ENCODE assay signal across 8 cellular contexts in genomic region chr20:38674178-38675133, GRCh38. TPM values are rescaled to one million over a fixed set of nuclear protein-coding genes. Genes with fewer than 3 reads are reported as not detected.
DNase-seq lines count a peak whose midpoint lies in the region; ATAC-seq and TF ChIP-seq lines count a peak whose summit lies in the region.

No MANE protein-coding gene starts in this region.

- peak overlapping the region; percentile 18 for H3K27ac Mint-ChIP-seq in nephron progenitor cell

- peak overlapping the region; percentile 52 to 65 (median 54) for H3K4me3 ChIP-seq in fibroblast of lung (replicated peaks in 1 of 4; ENCODE audit: control extremely low read depth in 1 of 4, insufficient read depth in 1 of 4, low read depth in 3 of 4, low read length in 4 of 4)

- H3K9me3 Mint-ChIP-seq in nephron progenitor cell: peaks cover 3% of the 10 kb centered on the region

- H3K79me2 ChIP-seq in fibroblast of lung (ENCODE audit: control insufficient read depth, insufficient read depth, low read length): no peaks in the 10 kb centered on the region

- DNase-seq in ACHN (peak; percentile 12), NCI-H446 (lab: John Stamatoyannopoulos, UW) (peak; percentile 27 to 68), fibroblast of lung (ENCODE audit: low read depth in 2 of 2) (peak; percentile 49 to 53), nephron progenitor cell (peak; percentile 95)
- DNase-seq in activated T-cell treated with anti-CD3 and anti-CD28 coated beads, Interleukin-2, amount 50 U/mL, for 48 hours: peak; percentile 73 to 78
- peak; percentile 67 for DNase-seq in stimulated activated naive CD8-positive, alpha-beta T cell treated with anti-CD3 and anti-CD28 coated beads, Interleukin-15, Interleukin-2, amounts not matched to agents 100 U/mL and 50 U/mL, for 24 hours

- H3K36me3 ChIP-seq in fibroblast of lung (ENCODE audit: control insufficient read depth, insufficient read depth, low read length): no peaks in the 10 kb centered on the region

- H4K20me1 ChIP-seq in fibroblast of lung (ENCODE audit: control insufficient read depth, extremely low read depth, insufficient read depth, low read length): no peaks in the 10 kb centered on the region

- H3K27me3 ChIP-seq in fibroblast of lung (ENCODE audit: control insufficient read depth, insufficient read depth, low read length): peaks cover 8% of the 10 kb centered on the region

- H3K9me3 ChIP-seq in fibroblast of lung (ENCODE audit: control insufficient read depth, insufficient read depth, low read depth, low read length): no peaks in the 10 kb centered on the region

- peaks cover 92% of the 10 kb centered on the region for H3K27me3 Mint-ChIP-seq in nephron progenitor cell (ENCODE audit: low read depth, poor library complexity)

- H3K4me2 ChIP-seq in fibroblast of lung (ENCODE audit: extremely low read depth, insufficient read depth, low read length): peak overlapping the region; percentile 93

- in situ Hi-C loops in ACHN (cut with HindIII; ENCODE audit: low pct_ligation_motif_present, low pct_unique_long_range_greater_than_20kb, low sequenced_read_pairs): no loop called here

- H3K36me3 Mint-ChIP-seq in nephron progenitor cell (ENCODE audit: low read depth): no peaks in the 10 kb centered on the region

- H3K4me3 Mint-ChIP-seq in nephron progenitor cell: peak overlapping the region; percentile 89

- ATAC-seq in GM19351 (IDR thresholded peaks at IDR 0.05; ENCODE audit: unreplicated experiment): peak; percentile 81
- ATAC-seq in stimulated activated naive CD8-positive, alpha-beta T cell treated with anti-CD3 and anti-CD28 coated beads, Interleukin-15, Interleukin-2, amounts not matched to agents 100 U/mL and 50 U/mL, for 24 hours: peak; percentile 55
- no peak for ATAC-seq in GM21717 (IDR thresholded peaks at IDR 0.05; ENCODE audit: unreplicated experiment)

- no peak overlapping the region for H3K27ac ChIP-seq in fibroblast of lung (ENCODE audit: insufficient read depth, low read length)

- TF ChIP-seq CTCF in fibroblast of lung (conservative IDR thresholded peaks at IDR 0.05 in 1 of 2, IDR thresholded peaks at IDR 0.05 in 1 of 2; ENCODE audit: low read depth in 1 of 2, low read length in 2 of 2) (no peak), nephron progenitor cell (IDR thresholded peaks at IDR 0.05) (no peak)

- H3K4me1 ChIP-seq in fibroblast of lung (ENCODE audit: control insufficient read depth, extremely low read depth, insufficient read depth, low read length): peaks cover 3% of the 10 kb centered on the region

- peaks cover 6% of the 10 kb centered on the region for H3K4me1 Mint-ChIP-seq in nephron progenitor cell

- H3K9ac ChIP-seq in fibroblast of lung (ENCODE audit: insufficient read depth, low read length): peak overlapping the region; percentile 2

- peak overlapping the region; percentile 80 for H2AFZ ChIP-seq in fibroblast of lung (ENCODE audit: low read length)

RNA-seq across cellular contexts. Expression of gene SLC32A1, which starts 49.8 kb away (rescaled TPM):
- not detected in 2 replicates for total RNA-seq in fibroblast of lung
- not detected in 2 replicates for polyA plus RNA-seq in fibroblast of lung
- not detected in 2 replicates for polyA plus RNA-seq in fibroblast of lung (2012)
- not detected in 2 replicates for polyA minus RNA-seq in fibroblast of lung (ENCODE audit: low replicate concordance)

Comparison
In these comparisons a context has a peak if more than half of its experiments do, and no peak if none do; other contexts are left out.
1. DNase-seq: peak in every context shown above with its lines; median percentile 95 in nephron progenitor cell; 76 in activated T-cell treated with anti-CD3 and anti-CD28 coated beads, Interleukin-2, amount 50 U/mL, for 48 hours; 67 in stimulated activated naive CD8-positive, alpha-beta T cell treated with anti-CD3 and anti-CD28 coated beads, Interleukin-15, Interleukin-2, amounts not matched to agents 100 U/mL and 50 U/mL, for 24 hours; 51 in fibroblast of lung; 48 in NCI-H446; 12 in ACHN.